ENCODE assay signal across 28 cellular contexts in genomic region chr1:47511825-47512224, GRCh38.
DNase-seq lines count a peak whose midpoint lies in the region; ATAC-seq, FAIRE-seq and TF ChIP-seq lines count a peak whose summit lies in the region.
"Had no signal": no experiment of that assay in that cellular context is flagged by ENCODE, and none has a peak within 500 bp of the region (broad histone marks: within the 10 kb centered on the region; RNA-seq: fewer than 3 reads in every experiment).

No MANE protein-coding gene starts in this region.

- H3K27ac ChIP-seq in HEK293 (ENCODE audit: extremely low read depth, low read depth, low read length) (no peak overlapping the region), K562 (ENCODE audit: extremely low read depth, low read depth, low read length) (no peak overlapping the region), GM23248 (no peak overlapping the region)
- H3K27ac ChIP-seq: BLaER1 had no signal

- in situ Hi-C loops in K562 (cut with MboI): no loop called here
- in situ Hi-C loops in GM23248 (cut with MboI): no loop called here

- no peaks in the 10 kb centered on the region for H3K36me3 ChIP-seq in HEK293 (ENCODE audit: control insufficient read depth in 2 of 2, insufficient read depth in 1 of 2, low read length in 2 of 2)
- no peaks in the 10 kb centered on the region for H3K36me3 ChIP-seq in K562 (ENCODE audit: control insufficient read depth, insufficient read depth, low read length)
- H3K36me3 ChIP-seq in GM23248 (ENCODE audit: low read depth): no peaks in the 10 kb centered on the region
- H3K36me3 ChIP-seq: BE2C, BLaER1 had no signal

- peaks cover 46% of the 10 kb centered on the region for H3K27me3 Mint-ChIP-seq in nephron (ENCODE audit: low read depth)

- H3F3A ChIP-seq in GM23248 (ENCODE audit: insufficient read depth): no peaks in the 10 kb centered on the region

- H4K20me1 ChIP-seq in K562 (replicated peaks; ENCODE audit: control insufficient read depth, insufficient read depth, low read length) (no peaks in the 10 kb centered on the region), GM23248 (ENCODE audit: insufficient read depth) (no peaks in the 10 kb centered on the region)

- no TSS peak for BruUV-seq in K562 (replicated peaks; lab: Mats Ljungman, UMichigan)

- H3K4me1 Mint-ChIP-seq in nephron: peaks cover 22% of the 10 kb centered on the region

- H3K9me3 ChIP-seq in HEK293 (ENCODE audit: control insufficient read depth, insufficient read depth, low read depth, low read length) (no peaks in the 10 kb centered on the region), K562 (replicated peaks; ENCODE audit: control insufficient read depth, insufficient read depth, low read depth, low read length) (no peaks in the 10 kb centered on the region), GM23248 (ENCODE audit: low read depth) (no peaks in the 10 kb centered on the region)
- H3K9me3 ChIP-seq: BE2C had no signal

- H3K4me3 ChIP-seq in HEK293 (ENCODE audit: low read depth, low read length): no peak overlapping the region
- no peak overlapping the region for H3K4me3 ChIP-seq in K562
- no peak overlapping the region for H3K4me3 ChIP-seq in GM23248
- H3K4me3 ChIP-seq: BLaER1, GM12878 had no signal

- WGBS in K562 (ENCODE audit: insufficient coverage, low coverage, missing lambda C conversion rate): 2% methylated on average over 2 of the region's 2 CpGs
- 89 to 93% methylated on average over 2 of the region's 2 CpGs for WGBS in GM23248 (ENCODE audit: low coverage in 1 of 2, low lambda C conversion rate in 2 of 2, missing lambda C conversion rate in 2 of 2), 2 experiments

- DNase-seq in K562 (ENCODE audit: extremely low read depth in 1 of 4, low spot score in 3 of 4): no peak
- DNase-seq in GM23248: no peak
- DNase-seq: 8988T; ACHN; BE2C; C1 segment of cervical spinal cord; CD4-positive, alpha-beta memory T cell; CD4-positive, CD25-positive, alpha-beta regulatory T cell; CD8-positive, alpha-beta memory T cell; COR-L47; DMS 273 treated with DMSO at 0.1 percent for 48 hours; DMS153; DMS53; DMS79; DND-41; EL; GDM1 had no signal

- no peak for TF ChIP-seq POLR2A in K562 (conservative IDR thresholded peaks at IDR 0.05)

- no peak overlapping the region for H3K4me3 Mint-ChIP-seq in nephron
- H3K4me3 Mint-ChIP-seq: CD4-positive, alpha-beta memory T cell; CD4-positive, CD25-positive, alpha-beta regulatory T cell; CD8-positive, alpha-beta memory T cell had no signal

- H3K4me1 ChIP-seq in HEK293 (ENCODE audit: control insufficient read depth, insufficient read depth, low read length): peaks cover 19% of the 10 kb centered on the region
- peaks cover 9 to 18% of the 10 kb centered on the region in 2 experiments for H3K4me1 ChIP-seq in K562 (replicated peaks in 1 of 2; ENCODE audit: control insufficient read depth in 2 of 2, insufficient read depth in 2 of 2, low read length in 2 of 2)
- no peaks in the 10 kb centered on the region for H3K4me1 ChIP-seq in GM23248 (ENCODE audit: insufficient read depth)
- H3K4me1 ChIP-seq: BE2C had no signal

- H3K27ac Mint-ChIP-seq in nephron: peak overlapping the region in 2 of 3 experiments; percentile 0 to 13
- H3K27ac Mint-ChIP-seq: CD14-positive monocyte; CD4-positive, alpha-beta memory T cell; CD4-positive, CD25-positive, alpha-beta regulatory T cell; CD8-positive, alpha-beta memory T cell had no signal

- TF ChIP-seq EP300 in K562 (IDR thresholded peaks at IDR 0.05; ENCODE audit: low read length): no peak

- no peak for TF ChIP-seq RAD21 in K562 (CRISPR knock-in tag; conservative IDR thresholded peaks at IDR 0.05 in 1 of 2, IDR thresholded peaks at IDR 0.05 in 1 of 2)

- H2AFZ ChIP-seq in K562 (ENCODE audit: low read depth, low read length): no peak overlapping the region
- no peak overlapping the region for H2AFZ ChIP-seq in GM23248

- TF ChIP-seq CTCF in HEK293 (tag by site-specific recombination; IDR thresholded peaks at IDR 0.05) (no peak), K562 (IDR thresholded peaks at IDR 0.05 in 2 of 3, conservative IDR thresholded peaks at IDR 0.05 in 1 of 3; ENCODE audit: insufficient read depth in 2 of 3, low read depth in 1 of 3, low read length in 3 of 3) (no peak), nephron (IDR thresholded peaks at IDR 0.05; ENCODE audit: unreplicated experiment in 3 of 3) (no peak)

- H3K27me3 ChIP-seq in K562 (ENCODE audit: control insufficient read depth in 2 of 2, insufficient read depth in 2 of 2, low read length in 2 of 2) (peaks cover 33 to 51% of the 10 kb centered on the region in 2 experiments), GM23248 (replicated peaks; ENCODE audit: insufficient read depth) (peaks cover 29% of the 10 kb centered on the region)

- ATAC-seq in K562 (no peak), HG03571 (IDR thresholded peaks at IDR 0.05; ENCODE audit: unreplicated experiment) (no peak), SK-N-SH treated with all-trans-retinoic acid at 6 μM for 48 hours (no peak)
- ATAC-seq: GM12878 had no signal

- no peaks in the 10 kb centered on the region for H3K9me1 ChIP-seq in K562 (ENCODE audit: control insufficient read depth, insufficient read depth, low read length)

- no peaks in the 10 kb centered on the region for H3K79me2 ChIP-seq in K562 (ENCODE audit: control insufficient read depth, insufficient read depth, low read length)
- no peaks in the 10 kb centered on the region for H3K79me2 ChIP-seq in GM23248 (ENCODE audit: insufficient read depth)

- CTCF ChIA-PET in HEK293 (lab: Yijun Ruan, JAX): interaction anchor here (0.7 kb wide), 1 partner anchor 203 kb away, joined by 5 read pairs; no protein-coding TSS in a partner anchor
- CTCF ChIA-PET in K562 (lab: Yijun Ruan, JAX; ENCODE audit: low intra/inter-chr PET ratio): no interaction called here

- H3K4me2 ChIP-seq in K562 (ENCODE audit: insufficient read depth, low read length): no peak overlapping the region
- no peak overlapping the region for H3K4me2 ChIP-seq in GM23248 (ENCODE audit: unreplicated experiment)
- H3K4me2 ChIP-seq: BLaER1 had no signal

- no peak for FAIRE-seq in K562 (lab: Jason Lieb, UNC)
- FAIRE-seq: A204.1, GM12878, GM12892, GM18507, GM19239 had no signal

- no peaks in the 10 kb centered on the region for H3K36me3 Mint-ChIP-seq in nephron (ENCODE audit: low read depth)
- H3K36me3 Mint-ChIP-seq: CD14-positive monocyte; CD4-positive, alpha-beta memory T cell; CD4-positive, CD25-positive, alpha-beta regulatory T cell had no signal

- intact Hi-C loops in K562 (cut with micrococcal nuclease): loop anchor here (5.0 kb wide), 1 partner anchor 60 kb away; no protein-coding TSS in a partner anchor

- H3K9me2 ChIP-seq in GM23248 (ENCODE audit: insufficient read depth): no peaks in the 10 kb centered on the region

- peaks cover 19% of the 10 kb centered on the region for H3K9me3 Mint-ChIP-seq in nephron

- H3K9ac ChIP-seq in K562 (ENCODE audit: insufficient read depth in 1 of 2, low read depth in 2 of 2, low read length in 2 of 2) (no peak overlapping the region), GM23248 (no peak overlapping the region)
- H3K9ac ChIP-seq: BLaER1 had no signal

- POLR2A ChIA-PET in HEK293 (lab: Yijun Ruan, JAX) (no interaction called here), K562 (lab: Yijun Ruan, JAX) (no interaction called here)

TF ChIP-seq in HEK293, 187 proteins besides CTCF, POLR2A, EP300 and RAD21:
- TF ChIP-seq ZBTB17 (tag by site-specific recombination; IDR thresholded peaks at IDR 0.05): peak; percentile 69; the same call in 1 of the 2 replicates
- no peak for TF ChIP-seq ZNF37A (tag by site-specific recombination; IDR thresholded peaks at IDR 0.05)
- peak; percentile 96 for TF ChIP-seq ZNF366 (tag by site-specific recombination; conservative IDR thresholded peaks at IDR 0.05)

TF ChIP-seq in K562, 482 proteins besides CTCF, POLR2A, EP300 and RAD21:
- TF ChIP-seq FOXJ3 (CRISPR knock-in tag; IDR thresholded peaks at IDR 0.05) (no peak), ZNF436 (CRISPR knock-in tag; IDR thresholded peaks at IDR 0.05) (no peak), SNRNP70 (optimal IDR thresholded peaks at IDR 0.05; ENCODE audit: low read depth, low read length) (no peak), EHMT2 (IDR thresholded peaks at IDR 0.05) (0 out of 2 replicates have a peak, but pooled peaks have one; percentile 28), HINFP (tag; conservative IDR thresholded peaks at IDR 0.05; ENCODE audit: low read depth) (no peak), MEF2D (tag; conservative IDR thresholded peaks at IDR 0.05; ENCODE audit: low read depth) (no peak)

TF ChIP-seq in SK-N-SH treated with all-trans-retinoic acid at 6 μM for 48 hours, 23 proteins besides CTCF, POLR2A, EP300 and RAD21 (continues in another document):
- TF ChIP-seq ZNF565 (CRISPR knock-in tag; conservative IDR thresholded peaks at IDR 0.05; ENCODE audit: low read depth): no peak
- no peak for TF ChIP-seq TOX (CRISPR knock-in tag; IDR thresholded peaks at IDR 0.05; ENCODE audit: borderline replicate concordance)
- no peak for TF ChIP-seq POU6F1 (CRISPR knock-in tag; IDR thresholded peaks at IDR 0.05; ENCODE audit: borderline replicate concordance, low read depth)
- no peak for TF ChIP-seq ISL1 (CRISPR knock-in tag; IDR thresholded peaks at IDR 0.05)
- no peak for TF ChIP-seq SNAI2 (CRISPR knock-in tag; IDR thresholded peaks at IDR 0.05)

Comparison
In these comparisons a context has a peak if more than half of its experiments do, and no peak if none do; other contexts are left out.
1. Of the 44 proteins assayed by ChIP-seq in both K562 and HEK293: peak only in K562: none; only in HEK293: ZBTB17; in both: none; in neither: 43.